Comparison of ENCODE assay signal across 1 cellular context in the genomic region with DNA sequence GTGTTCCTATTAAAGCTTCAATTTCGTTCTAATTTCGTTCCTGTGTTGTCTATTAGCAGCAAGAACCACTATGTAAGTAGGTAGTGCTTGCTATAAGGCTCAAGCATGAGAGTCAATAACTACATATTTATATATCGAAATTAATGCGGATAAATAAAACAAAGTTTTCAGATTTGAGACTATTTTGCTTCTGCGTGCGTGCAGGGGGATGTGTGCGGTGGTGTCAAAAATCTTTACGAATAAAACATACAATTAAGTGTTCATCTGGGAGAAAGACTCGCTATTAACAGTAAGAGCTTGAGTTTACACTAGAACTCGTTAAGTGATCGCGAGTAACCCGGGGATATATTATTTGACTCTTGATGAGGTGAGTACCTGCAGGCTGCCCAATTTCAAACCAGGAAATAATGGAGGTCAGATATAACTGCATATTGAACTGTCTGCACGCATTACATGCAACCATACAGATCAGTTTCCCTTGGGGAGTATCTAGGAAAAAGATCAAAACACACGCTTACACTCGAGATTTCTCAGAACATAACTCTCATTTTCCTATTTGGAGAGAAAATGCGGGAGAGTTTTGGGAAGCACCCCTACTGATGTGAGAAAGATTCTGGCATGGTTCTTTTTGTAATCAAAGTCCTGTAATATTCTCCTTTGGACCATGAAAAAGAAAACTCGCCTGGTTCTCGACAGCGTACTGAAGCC.
TF ChIP-seq lines count a peak whose summit lies in the region.

No MANE protein-coding gene starts in this region.

TF ChIP-seq in K562, 482 proteins besides CTCF, POLR2A, EP300 and RAD21:
- TF ChIP-seq, protein P1, sequence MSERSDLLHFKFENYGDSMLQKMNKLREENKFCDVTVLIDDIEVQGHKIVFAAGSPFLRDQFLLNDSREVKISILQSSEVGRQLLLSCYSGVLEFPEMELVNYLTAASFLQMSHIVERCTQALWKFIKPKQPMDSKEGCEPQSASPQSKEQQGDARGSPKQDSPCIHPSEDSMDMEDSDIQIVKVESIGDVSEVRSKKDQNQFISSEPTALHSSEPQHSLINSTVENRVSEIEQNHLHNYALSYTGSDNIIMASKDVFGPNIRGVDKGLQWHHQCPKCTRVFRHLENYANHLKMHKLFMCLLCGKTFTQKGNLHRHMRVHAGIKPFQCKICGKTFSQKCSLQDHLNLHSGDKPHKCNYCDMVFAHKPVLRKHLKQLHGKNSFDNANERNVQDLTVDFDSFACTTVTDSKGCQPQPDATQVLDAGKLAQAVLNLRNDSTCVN (CRISPR knock-in tag; IDR thresholded peaks at IDR 0.05), result no peak
- TF ChIP-seq ZNF23 (CRISPR knock-in tag; IDR thresholded peaks at IDR 0.05), result no peak
- TF ChIP-seq, protein P2, sequence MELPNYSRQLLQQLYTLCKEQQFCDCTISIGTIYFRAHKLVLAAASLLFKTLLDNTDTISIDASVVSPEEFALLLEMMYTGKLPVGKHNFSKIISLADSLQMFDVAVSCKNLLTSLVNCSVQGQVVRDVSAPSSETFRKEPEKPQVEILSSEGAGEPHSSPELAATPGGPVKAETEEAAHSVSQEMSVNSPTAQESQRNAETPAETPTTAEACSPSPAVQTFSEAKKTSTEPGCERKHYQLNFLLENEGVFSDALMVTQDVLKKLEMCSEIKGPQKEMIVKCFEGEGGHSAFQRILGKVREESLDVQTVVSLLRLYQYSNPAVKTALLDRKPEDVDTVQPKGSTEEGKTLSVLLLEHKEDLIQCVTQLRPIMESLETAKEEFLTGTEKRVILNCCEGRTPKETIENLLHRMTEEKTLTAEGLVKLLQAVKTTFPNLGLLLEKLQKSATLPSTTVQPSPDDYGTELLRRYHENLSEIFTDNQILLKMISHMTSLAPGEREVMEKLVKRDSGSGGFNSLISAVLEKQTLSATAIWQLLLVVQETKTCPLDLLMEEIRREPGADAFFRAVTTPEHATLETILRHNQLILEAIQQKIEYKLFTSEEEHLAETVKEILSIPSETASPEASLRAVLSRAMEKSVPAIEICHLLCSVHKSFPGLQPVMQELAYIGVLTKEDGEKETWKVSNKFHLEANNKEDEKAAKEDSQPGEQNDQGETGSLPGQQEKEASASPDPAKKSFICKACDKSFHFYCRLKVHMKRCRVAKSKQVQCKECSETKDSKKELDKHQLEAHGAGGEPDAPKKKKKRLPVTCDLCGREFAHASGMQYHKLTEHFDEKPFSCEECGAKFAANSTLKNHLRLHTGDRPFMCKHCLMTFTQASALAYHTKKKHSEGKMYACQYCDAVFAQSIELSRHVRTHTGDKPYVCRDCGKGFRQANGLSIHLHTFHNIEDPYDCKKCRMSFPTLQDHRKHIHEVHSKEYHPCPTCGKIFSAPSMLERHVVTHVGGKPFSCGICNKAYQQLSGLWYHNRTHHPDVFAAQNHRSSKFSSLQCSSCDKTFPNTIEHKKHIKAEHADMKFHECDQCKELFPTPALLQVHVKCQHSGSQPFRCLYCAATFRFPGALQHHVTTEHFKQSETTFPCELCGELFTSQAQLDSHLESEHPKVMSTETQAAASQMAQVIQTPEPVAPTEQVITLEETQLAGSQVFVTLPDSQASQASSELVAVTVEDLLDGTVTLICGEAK (IDR thresholded peaks at IDR 0.05), result 0 out of 2 replicates have a peak, but pooled peaks have one; percentile 16
- TF ChIP-seq, protein P2 (CRISPR knock-in tag; IDR thresholded peaks at IDR 0.05), result no peak
- TF ChIP-seq SRSF3 (IDR thresholded peaks at IDR 0.05; ENCODE audit: insufficient read depth, low read length), result no peak
- TF ChIP-seq, protein P3, sequence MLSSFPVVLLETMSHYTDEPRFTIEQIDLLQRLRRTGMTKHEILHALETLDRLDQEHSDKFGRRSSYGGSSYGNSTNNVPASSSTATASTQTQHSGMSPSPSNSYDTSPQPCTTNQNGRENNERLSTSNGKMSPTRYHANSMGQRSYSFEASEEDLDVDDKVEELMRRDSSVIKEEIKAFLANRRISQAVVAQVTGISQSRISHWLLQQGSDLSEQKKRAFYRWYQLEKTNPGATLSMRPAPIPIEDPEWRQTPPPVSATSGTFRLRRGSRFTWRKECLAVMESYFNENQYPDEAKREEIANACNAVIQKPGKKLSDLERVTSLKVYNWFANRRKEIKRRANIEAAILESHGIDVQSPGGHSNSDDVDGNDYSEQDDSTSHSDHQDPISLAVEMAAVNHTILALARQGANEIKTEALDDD (IDR thresholded peaks at IDR 0.05), result 0 out of 2 replicates have a peak, but pooled peaks have one; percentile 18
TF ChIP-seq in K562: peak in this region for 2.
